Comparison of ENCODE assay signal across 15 cellular contexts in genomic region chr5:102048940-102049339, GRCh38.
DNase-seq lines count a peak whose midpoint lies in the region; ATAC-seq and TF ChIP-seq lines count a peak whose summit lies in the region.
"Had no signal": no experiment of that assay in that cellular context is flagged by ENCODE, and none has a peak within 500 bp of the region (broad histone marks: within the 10 kb centered on the region; RNA-seq: fewer than 3 reads in every experiment).

No MANE protein-coding gene starts in this region.

- H3K27me3 Mint-ChIP-seq in Calu3 (ENCODE audit: unreplicated experiment), result no peaks in the 10 kb centered on the region
- H3K27me3 Mint-ChIP-seq: activated CD4-positive, alpha-beta T cell treated with anti-CD3 and anti-CD28 coated beads for 36 hours; T-cell had no signal

- peaks cover 9% of the 10 kb centered on the region for H3K4me1 Mint-ChIP-seq in Calu3 (ENCODE audit: low read depth, unreplicated experiment)
- H3K4me1 Mint-ChIP-seq: activated CD4-positive, alpha-beta T cell treated with anti-CD3 and anti-CD28 coated beads for 36 hours; T-cell had no signal

- H3K36me3 Mint-ChIP-seq in Calu3 (ENCODE audit: insufficient read depth, unreplicated experiment), result no peaks in the 10 kb centered on the region
- H3K36me3 Mint-ChIP-seq: T-cell had no signal

- H3K9me3 Mint-ChIP-seq in Calu3 (ENCODE audit: low read depth, unreplicated experiment), result peaks cover 2% of the 10 kb centered on the region
- H3K9me3 Mint-ChIP-seq: activated T-helper 1 cell treated with anti-CD3 and anti-CD28 coated beads, Interleukin-12 subunit alpha, Interleukin-12 subunit beta, Interleukin-2, Interleukin-4 antibody, amounts not matched to agents 30 ng/mL and 10 ng/mL and 1 ng/mL, durations not matched to agents 14 hours and 24 hours and 36 hours; T-cell had no signal

- BruUV-seq in Calu3 (replicated peaks; lab: Mats Ljungman, UMichigan), result no TSS peak

- no peak for TF ChIP-seq POLR2A in sigmoid colon (IDR thresholded peaks at IDR 0.05)

- H3K4me3 ChIP-seq in sigmoid colon (no peak overlapping the region), lower lobe of right lung (no peak overlapping the region)
- H3K4me3 ChIP-seq: GM12878 had no signal

- no peaks in the 10 kb centered on the region for H3K4me1 ChIP-seq in sigmoid colon
- no peaks in the 10 kb centered on the region for H3K4me1 ChIP-seq in lower lobe of right lung

- no peak for DNase-seq in Calu3
- peak; percentile 37 to 73 for DNase-seq in Kasumi-1 (lab: John Stamatoyannopoulos, UW)
- peak; percentile 53 to 69 for DNase-seq in NCI-H446 (lab: John Stamatoyannopoulos, UW)
- peak; percentile 42 for DNase-seq in SW480 (ENCODE audit: low spot score)
- no peak for DNase-seq in sigmoid colon
- no peak for DNase-seq in lower lobe of right lung
- DNase-seq in OCI-M2 (lab: John Stamatoyannopoulos, UW; ENCODE audit: unreplicated experiment), result no peak
- DNase-seq: activated CD4-positive, alpha-beta T cell treated with anti-CD3 and anti-CD28 coated beads for 36 hours; DND-41; NCI-H526 treated with DMSO at 0.1 percent for 48 hours; stimulated activated naive CD4-positive, alpha-beta T cell treated with Interleukin-2 at 50 U/mL for 16 hours; T-cell had no signal

- TF ChIP-seq CTCF in Calu3 (IDR thresholded peaks at IDR 0.05; ENCODE audit: unreplicated experiment) (no peak), sigmoid colon (IDR thresholded peaks at IDR 0.05) (no peak), lower lobe of right lung (IDR thresholded peaks at IDR 0.05) (no peak)

- H3K9me3 ChIP-seq in sigmoid colon (no peaks in the 10 kb centered on the region), lower lobe of right lung (no peaks in the 10 kb centered on the region)

- ATAC-seq in lower lobe of right lung, result no peak
- ATAC-seq in HG03354 (IDR thresholded peaks at IDR 0.05; ENCODE audit: poor library complexity, severe bottlenecking, unreplicated experiment), result no peak
- ATAC-seq: activated CD4-positive, alpha-beta T cell treated with anti-CD3 and anti-CD28 coated beads for 36 hours; GM12878; T-cell had no signal

- H3K27me3 ChIP-seq in sigmoid colon, result no peaks in the 10 kb centered on the region
- H3K27me3 ChIP-seq in lower lobe of right lung (ENCODE audit: low read depth), result no peaks in the 10 kb centered on the region

- no peak overlapping the region for H3K4me3 Mint-ChIP-seq in Calu3 (ENCODE audit: low read depth, unreplicated experiment)
- H3K4me3 Mint-ChIP-seq: activated CD4-positive, alpha-beta T cell treated with anti-CD3 and anti-CD28 coated beads for 36 hours; activated T-helper 1 cell treated with anti-CD3 and anti-CD28 coated beads, Interleukin-12 subunit alpha, Interleukin-12 subunit beta, Interleukin-2, Interleukin-4 antibody, amounts not matched to agents 30 ng/mL and 10 ng/mL and 1 ng/mL, durations not matched to agents 14 hours and 24 hours and 36 hours; T-cell had no signal

- H3K27ac ChIP-seq in sigmoid colon, result no peak overlapping the region
- no peak overlapping the region for H3K27ac ChIP-seq in lower lobe of right lung

- intact Hi-C loops in Calu3 (cut with micrococcal nuclease; ENCODE audit: unreplicated experiment), result loop anchor here (5.0 kb wide), 1 partner anchor 52 kb away; no protein-coding TSS in a partner anchor
- intact Hi-C loops in sigmoid colon (cut with DNase I), result no loop called here
- intact Hi-C loops in lower lobe of right lung (cut with DNase I), result no loop called here

- H3K36me3 ChIP-seq in sigmoid colon (no peaks in the 10 kb centered on the region), lower lobe of right lung (no peaks in the 10 kb centered on the region)

- WGBS in sigmoid colon, 2 donors, result 86 to 97% methylated on average over 1 of the region's 1 CpG

- CTCF ChIA-PET in Calu3 (lab: Charles Lee), result interaction anchor here (1.0 kb wide), 1 partner anchor 20 kb away, joined by 7 read pairs; no protein-coding TSS in a partner anchor

- H3K27ac Mint-ChIP-seq in Calu3 (ENCODE audit: unreplicated experiment), result peak overlapping the region; percentile 34
- H3K27ac Mint-ChIP-seq: activated CD4-positive, alpha-beta T cell treated with anti-CD3 and anti-CD28 coated beads for 36 hours; activated T-helper 1 cell treated with anti-CD3 and anti-CD28 coated beads, Interleukin-12 subunit alpha, Interleukin-12 subunit beta, Interleukin-2, Interleukin-4 antibody, amounts not matched to agents 30 ng/mL and 10 ng/mL and 1 ng/mL, durations not matched to agents 14 hours and 24 hours and 36 hours; T-cell had no signal

- no peak for TF ChIP-seq EP300 in sigmoid colon (IDR thresholded peaks at IDR 0.05)

Comparison
In these comparisons a context has a peak if more than half of its experiments do, and no peak if none do; other contexts are left out.
1. DNase-seq: peak in Kasumi-1 (2 of 2), NCI-H446 (2 of 2) and SW480 (single experiment); none in Calu3 (single experiment), sigmoid colon (single experiment), lower lobe of right lung (single experiment) and OCI-M2 (single experiment).